ENCODE assay signal across 16 cellular contexts in the genomic region with DNA sequence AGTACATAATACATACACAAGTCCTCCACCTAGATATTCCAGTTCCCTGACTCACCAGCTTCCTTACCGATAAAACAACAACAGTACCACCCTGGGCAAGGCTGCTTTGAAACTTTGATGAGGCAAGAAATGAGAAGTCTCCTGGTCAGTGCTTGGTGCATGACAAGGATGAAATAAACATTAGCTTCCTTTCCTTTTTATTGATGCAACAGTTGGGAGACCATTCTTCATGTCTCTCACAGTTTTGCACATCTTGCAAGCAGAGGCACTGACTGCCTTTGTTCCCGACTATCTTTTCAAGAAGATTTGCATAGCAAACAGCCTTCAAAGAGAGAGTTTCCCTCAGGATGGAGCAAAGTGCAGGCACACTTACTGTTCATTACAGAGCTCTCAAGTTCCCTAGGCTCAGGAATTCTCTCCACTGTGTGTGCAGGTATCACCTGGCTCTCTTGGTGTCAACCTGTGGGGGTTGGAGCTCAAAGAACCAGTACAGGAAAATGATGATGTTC.
DNase-seq lines count a peak whose midpoint lies in the region; TF ChIP-seq lines count a peak whose summit lies in the region.
"Had no signal": no experiment of that assay in that cellular context is flagged by ENCODE, and none has a peak within 500 bp of the region (broad histone marks: within the 10 kb centered on the region; RNA-seq: fewer than 3 reads in every experiment).

No MANE protein-coding gene starts in this region.

- CTCF ChIA-PET in mammary epithelial cell (lab: Charles Lee; ENCODE audit: low non-redundant PET) = no interaction called here

- H3K9ac ChIP-seq in mammary epithelial cell (ENCODE audit: insufficient read depth, low read length) = peak overlapping the region; percentile 61

- H3K36me3 ChIP-seq in MG63 = peaks cover 3% of the 10 kb centered on the region; the same call in 1 of the 2 replicates
- no peaks in the 10 kb centered on the region for H3K36me3 ChIP-seq in mammary epithelial cell (ENCODE audit: insufficient read depth, low read length)
- peaks cover 2% of the 10 kb centered on the region for H3K36me3 ChIP-seq in kidney epithelial cell (ENCODE audit: control insufficient read depth, insufficient read depth, low read length)
- no peaks in the 10 kb centered on the region for H3K36me3 ChIP-seq in WERI-Rb-1
- H3K36me3 ChIP-seq: heart left ventricle had no signal

- peak overlapping the region; percentile 62 for H3K4me2 ChIP-seq in mammary epithelial cell (ENCODE audit: insufficient read depth, low read depth, low read length)

- no peaks in the 10 kb centered on the region for H3K27me3 ChIP-seq in MG63
- H3K27me3 ChIP-seq in mammary epithelial cell (ENCODE audit: insufficient read depth, low read length) = no peaks in the 10 kb centered on the region
- no peaks in the 10 kb centered on the region for H3K27me3 ChIP-seq in kidney epithelial cell (ENCODE audit: control insufficient read depth, insufficient read depth, low read length)
- no peaks in the 10 kb centered on the region for H3K27me3 ChIP-seq in WERI-Rb-1 (ENCODE audit: insufficient read depth, low read depth, severe bottlenecking)
- H3K27me3 ChIP-seq: heart left ventricle had no signal

- BruUV-seq in mammary epithelial cell (replicated peaks; lab: Mats Ljungman, UMichigan) = no TSS peak

- intact Hi-C loops in mammary epithelial cell (cut with micrococcal nuclease) = loop anchor here (2.0 to 5.0 kb wide), 2 partner anchors 16 to 63 kb away; a partner anchor contains a TSS

- no peaks in the 10 kb centered on the region for H4K20me1 ChIP-seq in mammary epithelial cell (ENCODE audit: insufficient read depth, low read length)

- H2AFZ ChIP-seq in mammary epithelial cell (ENCODE audit: low read depth, low read length) = no peak overlapping the region

- WGBS in mammary epithelial cell (ENCODE audit: low coverage, missing lambda C conversion rate) = 0% methylated on average over 2 of the region's 2 CpGs

- dilution Hi-C loops in mammary epithelial cell (cut with HindIII; ENCODE audit: low sequenced_read_pairs) = loop anchor here (5.0 kb wide), 1 partner anchor 82 kb away; no protein-coding TSS in a partner anchor

- H3K27ac ChIP-seq in mammary epithelial cell (ENCODE audit: insufficient read depth, low read depth, low read length) = peak overlapping the region; percentile 69
- no peak overlapping the region for H3K27ac ChIP-seq in WERI-Rb-1
- H3K27ac ChIP-seq: heart left ventricle had no signal

- peaks cover 77% of the 10 kb centered on the region for H3K4me1 ChIP-seq in mammary epithelial cell (ENCODE audit: insufficient read depth, low read length)

- H3K9me3 ChIP-seq in MG63 = peaks cover 17% of the 10 kb centered on the region
- peaks cover 7% of the 10 kb centered on the region for H3K9me3 ChIP-seq in mammary epithelial cell (replicated peaks; ENCODE audit: insufficient read depth, low read length)
- H3K9me3 ChIP-seq in WERI-Rb-1 (ENCODE audit: severe bottlenecking) = no peaks in the 10 kb centered on the region

- in situ Hi-C loops in Caki2 (cut with HindIII; ENCODE audit: low pct_unique_long_range_greater_than_20kb, low sequenced_read_pairs) (loop anchor here (10.0 kb wide), 1 partner anchor 64 kb away; no protein-coding TSS in a partner anchor), mammary epithelial cell (cut with MboI; ENCODE audit: low sequenced_read_pairs in 2 of 2) (no loop called here)

- DNase-seq in Caki2 (ENCODE audit: low read depth) = peak; percentile 32
- peak; percentile 38 for DNase-seq in MG63
- peak; percentile 96 for DNase-seq in mammary epithelial cell
- DNase-seq in kidney epithelial cell (ENCODE audit: low read depth) = peak; percentile 71
- no peak for DNase-seq in Kasumi-1 (lab: John Stamatoyannopoulos, UW)
- no peak for DNase-seq in NAMALWA (ENCODE audit: low spot score)
- DNase-seq in WERI-Rb-1 = no peak
- no peak for DNase-seq in KG1 (lab: John Stamatoyannopoulos, UW)
- DNase-seq: activated naive CD8-positive, alpha-beta T cell treated with anti-CD3 and anti-CD28 coated beads, Interleukin-2, amount 10 ng/mL, durations not matched to agents 7 days and 5 days; GDM1; heart left ventricle; MV-4-11; NCI-H345; occipital lobe; RPMI8226 had no signal

- TF ChIP-seq CTCF in mammary epithelial cell (conservative IDR thresholded peaks at IDR 0.05 in 1 of 2, IDR thresholded peaks at IDR 0.05 in 1 of 2; ENCODE audit: extremely low read depth in 1 of 2, insufficient read depth in 1 of 2, low read depth in 1 of 2, low read length in 2 of 2) (no peak), kidney epithelial cell (IDR thresholded peaks at IDR 0.05; ENCODE audit: insufficient read depth, low read length, poor library complexity, severe bottlenecking) (no peak), WERI-Rb-1 (IDR thresholded peaks at IDR 0.05; ENCODE audit: low read depth, low read length) (no peak)

- H3K79me2 ChIP-seq in mammary epithelial cell (ENCODE audit: insufficient read depth, low read length) = peaks cover 73% of the 10 kb centered on the region

- H3K4me3 ChIP-seq in MG63 (no peak overlapping the region), mammary epithelial cell (replicated peaks in 1 of 3; ENCODE audit: insufficient read depth in 1 of 3, low read depth in 2 of 3, low read length in 3 of 3) (no peak overlapping the region), kidney epithelial cell (ENCODE audit: low read depth, low read length) (no peak overlapping the region), WERI-Rb-1 (ENCODE audit: low read depth, low read length) (no peak overlapping the region)
- H3K4me3 ChIP-seq: heart left ventricle, lung had no signal

Comparison
In these comparisons a context has a peak if more than half of its experiments do, and no peak if none do; other contexts are left out.
1. DNase-seq: peak in Caki2 (single experiment), MG63 (single experiment), mammary epithelial cell (single experiment) and kidney epithelial cell (single experiment); none in Kasumi-1 (0 of 2), NAMALWA (single experiment), WERI-Rb-1 (single experiment) and KG1 (single experiment).